In the genomic region with DNA sequence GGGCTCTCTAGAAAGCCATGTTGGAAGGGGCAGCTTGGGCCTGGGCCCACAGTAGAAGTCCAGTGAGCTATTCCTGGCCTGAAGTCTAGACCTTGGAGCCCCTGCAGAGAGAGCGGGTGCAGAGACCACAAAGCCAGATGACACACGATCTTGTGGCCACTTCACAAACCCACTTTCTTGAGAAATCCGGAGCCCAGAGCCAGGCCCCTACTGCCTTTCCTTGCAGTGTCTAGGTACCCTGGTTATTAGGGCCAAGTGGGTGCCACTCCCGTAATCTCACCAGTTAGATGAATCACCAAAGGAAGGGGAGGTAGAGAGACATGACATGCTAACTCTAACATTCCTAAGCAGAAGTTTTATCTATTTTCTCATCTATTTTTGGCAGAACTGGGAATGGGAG, we compare ENCODE assay signal across 20 cellular contexts.
"Had no signal": no experiment of that assay in that cellular context is flagged by ENCODE, and none has a peak within 500 bp of the region (broad histone marks: within the 10 kb centered on the region; RNA-seq: fewer than 3 reads in every experiment).

No MANE protein-coding gene starts in this region.

- H3K27ac ChIP-seq: esophagus muscularis mucosa, parathyroid adenoma, right lobe of liver, suprapubic skin had no signal

- H3K79me2 ChIP-seq: parathyroid adenoma had no signal

- DNase-seq: activated CD4-positive, alpha-beta T cell treated with anti-CD3 and anti-CD28 coated beads, Interleukin-2, amount 10 ng/mL, durations not matched to agents 7 days and 5 days; activated CD8-positive, alpha-beta T cell treated with anti-CD3 and anti-CD28 coated beads, Interleukin-2, amount 10 ng/mL, durations not matched to agents 7 days and 5 days; activated naive CD4-positive, alpha-beta T cell treated with anti-CD3 and anti-CD28 coated beads for 36 hours; activated T-cell treated with anti-CD3 and anti-CD28 coated beads, Interleukin-2, amount 50 U/mL, for 4 hours; aorta; cerebellar nuclear complex; effector CD8-positive, alpha-beta T cell; mesendoderm; natural killer cell; right lobe of liver; stimulated activated CD4-positive, alpha-beta T cell treated with anti-CD3 and anti-CD28 coated beads, Interleukin-4, amount 100 ng/mL, for 1 hour; stimulated activated naive CD8-positive, alpha-beta T cell treated with anti-CD3 and anti-CD28 coated beads, Interleukin-15, amount 100 ng/mL, for 72 hours; T-helper 9 cell; trophoblast cell had no signal

- FAIRE-seq: bronchial epithelial cell had no signal

- H3K4me2 ChIP-seq: smooth muscle cell had no signal

- H3K27me3 ChIP-seq: esophagus muscularis mucosa, right lobe of liver, suprapubic skin had no signal

- H3K36me3 ChIP-seq: esophagus muscularis mucosa, right lobe of liver, suprapubic skin had no signal

- H3K9me3 ChIP-seq: esophagus muscularis mucosa, right lobe of liver, suprapubic skin had no signal

- H3K4me1 ChIP-seq: esophagus muscularis mucosa, parathyroid adenoma, right lobe of liver, suprapubic skin had no signal

- H2AFZ ChIP-seq: parathyroid adenoma had no signal

- ATAC-seq: activated CD4-positive, CD25-positive, alpha-beta regulatory T cell treated with anti-CD3 and anti-CD28 coated beads, Interleukin-2, amount 50 U/mL, for 24 hours; activated CD8-positive, alpha-beta T cell treated with anti-CD3 and anti-CD28 coated beads, Interleukin-2, amount 10 ng/mL, durations not matched to agents 7 days and 5 days; activated T-cell treated with anti-CD3 and anti-CD28 coated beads, Interleukin-2, amount 50 U/mL, for 4 hours; natural killer cell; right lobe of liver; stimulated activated naive CD8-positive, alpha-beta T cell treated with anti-CD3 and anti-CD28 coated beads, Interleukin-15, amount 100 ng/mL, for 72 hours had no signal

- H3K4me3 ChIP-seq: esophagus muscularis mucosa, right lobe of liver, smooth muscle cell, suprapubic skin had no signal
